ENCODE assay signal across 10 cellular contexts in genomic region chr12:1830981-1831930, GRCh38. TPM values are rescaled to one million over a fixed set of nuclear protein-coding genes. Genes with fewer than 3 reads are reported as not detected.
DNase-seq lines count a peak whose midpoint lies in the region; ATAC-seq and TF ChIP-seq lines count a peak whose summit lies in the region.
"Had no signal": no experiment of that assay in that cellular context is flagged by ENCODE, and none has a peak within 500 bp of the region (broad histone marks: within the 10 kb centered on the region; RNA-seq: fewer than 3 reads in every experiment).

No MANE protein-coding gene starts in this region.

- peak; percentile 71 to 89 for ATAC-seq in left cardiac atrium
- ATAC-seq in gastrocnemius medialis: peak; percentile 70 to 76
- ATAC-seq in GM21825 (IDR thresholded peaks at IDR 0.05; ENCODE audit: unreplicated experiment): no peak
- no peak for ATAC-seq in GM21423 (IDR thresholded peaks at IDR 0.05; ENCODE audit: unreplicated experiment)
- no peak for ATAC-seq in GM18873 (IDR thresholded peaks at IDR 0.05; ENCODE audit: low FRiP score, unreplicated experiment)

- H3K4me1 ChIP-seq in gastrocnemius medialis: no peaks in the 10 kb centered on the region

- CTCF ChIA-PET in activated CD4-positive, alpha-beta memory T cell treated with anti-CD3 and anti-CD28 coated beads for 36 hours (lab: Charles Lee): no interaction called here

- H3K9me3 Mint-ChIP-seq in activated CD4-positive, alpha-beta memory T cell treated with anti-CD3 and anti-CD28 coated beads for 36 hours: no peaks in the 10 kb centered on the region

- peaks cover 0 to 14% (median 8%) of the 10 kb centered on the region in 3 donors for H3K27me3 ChIP-seq in gastrocnemius medialis

- no peak overlapping the region for H3K4me3 Mint-ChIP-seq in activated CD4-positive, alpha-beta memory T cell treated with anti-CD3 and anti-CD28 coated beads for 36 hours

- no peaks in the 10 kb centered on the region for H3K9me3 ChIP-seq in gastrocnemius medialis

- no peak for TF ChIP-seq CTCF in gastrocnemius medialis (IDR thresholded peaks at IDR 0.05 in 4 of 5, conservative IDR thresholded peaks at IDR 0.05 in 1 of 5)

- peaks cover 26% of the 10 kb centered on the region for H3K27me3 Mint-ChIP-seq in activated CD4-positive, alpha-beta memory T cell treated with anti-CD3 and anti-CD28 coated beads for 36 hours

- no peaks in the 10 kb centered on the region for H3K36me3 Mint-ChIP-seq in activated CD4-positive, alpha-beta memory T cell treated with anti-CD3 and anti-CD28 coated beads for 36 hours

- no peak overlapping the region for H3K27ac Mint-ChIP-seq in activated CD4-positive, alpha-beta memory T cell treated with anti-CD3 and anti-CD28 coated beads for 36 hours

- in situ Hi-C loops in gastrocnemius medialis (cut with MboI; ENCODE audit: low sequenced_read_pairs in 4 of 4): no loop called here

- H3K27ac ChIP-seq in gastrocnemius medialis: no peak overlapping the region
- H3K27ac ChIP-seq: 22Rv1 had no signal

- intact Hi-C loops in activated CD4-positive, alpha-beta memory T cell treated with anti-CD3 and anti-CD28 coated beads for 36 hours (cut with micrococcal nuclease): no loop called here
- intact Hi-C loops in left cardiac atrium (cut with DNase I) (no loop called here), gastrocnemius medialis (cut with DNase I; ENCODE audit: low total_unique reads) (loop anchor here (1.0 kb wide), 1 partner anchor 26 kb away; no protein-coding TSS in a partner anchor)

- H3K4me1 Mint-ChIP-seq in activated CD4-positive, alpha-beta memory T cell treated with anti-CD3 and anti-CD28 coated beads for 36 hours (ENCODE audit: low read depth): no peaks in the 10 kb centered on the region

- TF ChIP-seq POLR2A in gastrocnemius medialis (IDR thresholded peaks at IDR 0.05): no peak

- no peaks in the 10 kb centered on the region for H3K36me3 ChIP-seq in gastrocnemius medialis

- H3K4me3 ChIP-seq in gastrocnemius medialis: no peak overlapping the region

- DNase-seq in DMS153 (lab: John Stamatoyannopoulos, UW) (peak; percentile 18), DMS153 treated with DMSO at 0.1 percent for 48 hours (lab: John Stamatoyannopoulos, UW; ENCODE audit: unreplicated experiment) (no peak), left cardiac atrium (peak; percentile 60), gastrocnemius medialis (peak; percentile 26 to 55)
- peak; percentile 36 for DNase-seq in activated CD4-positive, alpha-beta memory T cell treated with anti-CD3 and anti-CD28 coated beads for 36 hours

- POLR2A ChIA-PET in activated CD4-positive, alpha-beta memory T cell treated with anti-CD3 and anti-CD28 coated beads for 36 hours (lab: Charles Lee): no interaction called here

RNA-seq across cellular contexts. Expression of gene LRTM2, which starts 10.9 kb away (rescaled TPM):
- total RNA-seq in activated CD4-positive, alpha-beta memory T cell treated with anti-CD3 and anti-CD28 coated beads for 36 hours: not detected
- total RNA-seq in left cardiac atrium (not detected), gastrocnemius medialis (not detected)
- total RNA-seq: epithelial cell of proximal tubule had no signal

Comparison
In these comparisons a context has a peak if more than half of its experiments do, and no peak if none do; other contexts are left out.
1. ATAC-seq: peak in left cardiac atrium (2 of 2) and gastrocnemius medialis (2 of 2); none in GM21825 (single experiment), GM21423 (single experiment) and GM18873 (single experiment).